Comparison of ENCODE assay signal across 8 cellular contexts in genomic region chr6:28940859-28941680, GRCh38. TPM values are rescaled to one million over a fixed set of nuclear protein-coding genes. Genes with fewer than 3 reads are reported as not detected.
DNase-seq lines count a peak whose midpoint lies in the region; ATAC-seq and TF ChIP-seq lines count a peak whose summit lies in the region.

No MANE protein-coding gene starts in this region.

- TF ChIP-seq EP300 in gastroesophageal sphincter (IDR thresholded peaks at IDR 0.05) = no peak

- no peak overlapping the region for H3K4ac ChIP-seq in neuronal stem cell (ENCODE audit: low read length)

- H2BK5ac ChIP-seq in neuronal stem cell (ENCODE audit: low read length) = no peak overlapping the region

- no peak overlapping the region for H4K91ac ChIP-seq in neuronal stem cell (ENCODE audit: low read depth, low read length, poor library complexity)

- H2BK15ac ChIP-seq in neuronal stem cell (ENCODE audit: low read length) = no peak overlapping the region

- H3K9ac ChIP-seq in GM23248 (peak overlapping the region; percentile 75), neuronal stem cell (ENCODE audit: low read depth, low read length, poor library complexity) (peak overlapping the region; percentile 25)

- in situ Hi-C loops in GM23248 (cut with MboI) = no loop called here

- H3K23ac ChIP-seq in neuronal stem cell (ENCODE audit: low read depth, low read length, poor library complexity) = no peak overlapping the region

- no peak overlapping the region for H2BK12ac ChIP-seq in neuronal stem cell (ENCODE audit: low read length)

- no peaks in the 10 kb centered on the region for H3K27me3 ChIP-seq in GM23248 (replicated peaks; ENCODE audit: insufficient read depth)
- H3K27me3 ChIP-seq in gastroesophageal sphincter = no peaks in the 10 kb centered on the region
- no peaks in the 10 kb centered on the region for H3K27me3 ChIP-seq in neuronal stem cell (ENCODE audit: control insufficient read depth in 3 of 3, insufficient read depth in 3 of 3, low read depth in 1 of 3, low read length in 3 of 3)

- H2BK120ac ChIP-seq in neuronal stem cell (ENCODE audit: low read depth, low read length) = no peak overlapping the region

- DNase-seq in DMS153 treated with DMSO at 0.1 percent for 48 hours (lab: John Stamatoyannopoulos, UW; ENCODE audit: unreplicated experiment) (peak; percentile 95), GM23248 (peak; percentile 87), LNCaP clone FGC (ENCODE audit: low read depth) (peak; percentile 63), SHP77 (lab: John Stamatoyannopoulos, UW) (peak; percentile 71 to 78), neuronal stem cell (ENCODE audit: low spot score) (peak; percentile 83), superior temporal gyrus (ENCODE audit: extremely low spot score) (peak; percentile 95)
- DNase-seq in activated naive CD4-positive, alpha-beta T cell treated with Interleukin-2 at 50 U/mL for 16 hours = peak; percentile 75

- H4K8ac ChIP-seq in neuronal stem cell (ENCODE audit: low read depth, low read length) = no peak overlapping the region

- H3K18ac ChIP-seq in neuronal stem cell (ENCODE audit: low read length) = peak overlapping the region; percentile 65

- H3K79me1 ChIP-seq in neuronal stem cell (ENCODE audit: low read depth, low read length) = no peaks in the 10 kb centered on the region

- TF ChIP-seq POLR2A in gastroesophageal sphincter (IDR thresholded peaks at IDR 0.05) = no peak

- 1% methylated on average over 28 of the region's 28 CpGs for WGBS in GM23248 (ENCODE audit: low coverage in 1 of 2, low lambda C conversion rate in 2 of 2, missing lambda C conversion rate in 2 of 2), 2 experiments
- 0% methylated on average over 23 to 28 of the region's 28 CpGs for WGBS in gastroesophageal sphincter (ENCODE audit: low coverage in 1 of 2), 2 donors
- WGBS in neuronal stem cell (ENCODE audit: extremely low coverage in 2 of 2, insufficient read length in 2 of 2, insufficient replicate concordance in 1 of 2), 2 donors = no CpG with 5 or more reads among the region's 28 CpGs

- H3K4me1 ChIP-seq in GM23248 (ENCODE audit: insufficient read depth) (no peaks in the 10 kb centered on the region), gastroesophageal sphincter (peaks cover 0 to 40% (median 3%) of the 10 kb centered on the region in 3 donors), neuronal stem cell (ENCODE audit: control insufficient read depth in 2 of 2, insufficient read depth in 1 of 2, low read depth in 1 of 2, low read length in 2 of 2) (no peaks in the 10 kb centered on the region)

- H2AFZ ChIP-seq in GM23248 (peak overlapping the region; percentile 98), neuronal stem cell (ENCODE audit: low read length) (peak overlapping the region; percentile 94)

- H3F3A ChIP-seq in GM23248 (ENCODE audit: insufficient read depth) = peaks cover 37% of the 10 kb centered on the region

- no peaks in the 10 kb centered on the region for H3K79me2 ChIP-seq in GM23248 (ENCODE audit: insufficient read depth)

- H3K36me3 ChIP-seq in GM23248 (ENCODE audit: low read depth) (no peaks in the 10 kb centered on the region), gastroesophageal sphincter (no peaks in the 10 kb centered on the region), neuronal stem cell (replicated peaks in 1 of 2; ENCODE audit: control insufficient read depth in 2 of 2, insufficient read depth in 2 of 2, low read length in 2 of 2) (no peaks in the 10 kb centered on the region)

- no peak overlapping the region for H2AK5ac ChIP-seq in neuronal stem cell (ENCODE audit: low read depth, low read length)

- H4K20me1 ChIP-seq in GM23248 (ENCODE audit: insufficient read depth) = no peaks in the 10 kb centered on the region

- H3K4me3 ChIP-seq in GM23248 (peak overlapping the region; percentile 94), LNCaP clone FGC (ENCODE audit: low read depth, low read length) (peak overlapping the region; percentile 72), gastroesophageal sphincter (peak overlapping the region; percentile 58 to 62), neuronal stem cell (ENCODE audit: low read length in 2 of 2) (peak overlapping the region; percentile 74 to 86)

- ATAC-seq in gastroesophageal sphincter = peak; percentile 86

- H3K4me2 ChIP-seq in GM23248 (ENCODE audit: unreplicated experiment) (peak overlapping the region; percentile 92), neuronal stem cell (ENCODE audit: insufficient read depth, low read length, poor library complexity, severe bottlenecking) (peak overlapping the region; percentile 70)

- no peak for TF ChIP-seq CTCF in LNCaP clone FGC (IDR thresholded peaks at IDR 0.05; ENCODE audit: control insufficient read depth, extremely low read depth, insufficient read depth)
- TF ChIP-seq CTCF in gastroesophageal sphincter (IDR thresholded peaks at IDR 0.05) = no peak

- H3K27ac ChIP-seq in GM23248 (peak overlapping the region; percentile 59), gastroesophageal sphincter (peak overlapping the region; percentile 68 to 85 (median 83)), neuronal stem cell (replicated peaks; ENCODE audit: low read length) (no peak overlapping the region)

- no peak overlapping the region for H3K14ac ChIP-seq in neuronal stem cell (ENCODE audit: low read length)

- H3K9me3 ChIP-seq in GM23248 (ENCODE audit: low read depth) (no peaks in the 10 kb centered on the region), gastroesophageal sphincter (no peaks in the 10 kb centered on the region), neuronal stem cell (replicated peaks in 1 of 2; ENCODE audit: control insufficient read depth in 2 of 2, insufficient read depth in 1 of 2, low read depth in 1 of 2, low read length in 2 of 2) (no peaks in the 10 kb centered on the region)

- no peaks in the 10 kb centered on the region for H3K9me2 ChIP-seq in GM23248 (ENCODE audit: insufficient read depth)

RNA-seq across cellular contexts. Expression of gene TRIM27, which starts 17.3 kb away (rescaled TPM):
- 56.1 and 67.7 TPM in 2 replicates for total RNA-seq in GM23248 (2014; rRNA removed; shearing (Covaris generic))
- 40.2 and 42.1 TPM in 2 replicates for polyA plus RNA-seq in GM23248 (2016; fragmentation: Nextera tagmentation; extraction: Ambion mirVana)
- total RNA-seq in gastroesophageal sphincter = 10 to 100 TPM; 36.0 to 55.1 (median 37.4) TPM
- 38.5 TPM for polyA plus RNA-seq in neuronal stem cell (2013, experiment 1 of 2)
- polyA plus RNA-seq in neuronal stem cell (2013, experiment 2 of 2) = 37.5 TPM
